21 cellular contexts compared by ENCODE assay signal in the genomic region with DNA sequence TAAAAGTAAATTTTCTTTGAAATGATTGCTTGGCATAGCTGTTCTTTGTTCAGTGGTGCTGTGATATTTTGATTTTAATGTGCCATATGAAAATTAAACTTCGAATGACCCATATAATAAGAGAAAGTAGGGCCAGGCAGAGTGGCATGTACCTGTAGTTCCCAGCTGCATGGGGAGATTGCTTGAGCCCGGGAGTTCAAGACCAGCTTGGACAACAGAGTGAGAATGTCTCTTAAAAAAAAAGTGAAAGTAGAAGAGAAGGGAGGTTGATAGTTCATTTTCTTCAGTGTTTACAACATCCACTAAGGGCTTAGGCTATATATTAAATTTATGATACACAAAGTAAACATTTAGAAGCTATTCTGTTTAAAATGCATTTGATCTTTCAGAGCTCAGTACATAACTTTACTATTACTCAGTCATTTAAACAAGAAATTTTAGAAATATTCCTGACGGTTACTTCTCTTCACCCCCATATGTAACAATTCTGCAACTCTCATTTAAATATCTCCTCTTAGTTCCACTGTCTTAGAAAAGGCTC. TPM values are rescaled to one million over a fixed set of nuclear protein-coding genes. Genes with fewer than 3 reads are reported as not detected.
DNase-seq lines count a peak whose midpoint lies in the region; ATAC-seq, FAIRE-seq and TF ChIP-seq lines count a peak whose summit lies in the region.
"Had no signal": no experiment of that assay in that cellular context is flagged by ENCODE, and none has a peak within 500 bp of the region (broad histone marks: within the 10 kb centered on the region; RNA-seq: fewer than 3 reads in every experiment).

No MANE protein-coding gene starts in this region.

- ATAC-seq in activated CD8-positive, alpha-beta T cell treated with anti-CD3 and anti-CD28 coated beads, Interleukin-2, amount 10 ng/mL, durations not matched to agents 7 days and 5 days, result no peak
- no peak for ATAC-seq in activated CD8-positive, alpha-beta T cell treated with anti-CD3 and anti-CD28 coated beads for 36 hours
- ATAC-seq in PC-3, result peak; percentile 68
- no peak for ATAC-seq in psoas muscle
- ATAC-seq in GM21367 (IDR thresholded peaks at IDR 0.05; ENCODE audit: unreplicated experiment), result no peak
- no peak for ATAC-seq in body of pancreas
- no peak for ATAC-seq in pancreas
- ATAC-seq: activated T-cell treated with anti-CD3 and anti-CD28 coated beads, Interleukin-2, amount 50 U/mL, for 4 hours had no signal

- CTCF ChIA-PET in activated CD8-positive, alpha-beta T cell treated with anti-CD3 and anti-CD28 coated beads, Interleukin-2, amount 10 ng/mL, durations not matched to agents 7 days and 5 days (lab: Charles Lee), result interaction anchor here (1.1 to 1.9 kb wide), 5 partner anchors 9 to 281 kb away, joined by 3 to 10 read pairs (median 4); partner anchors contain the start of gene RFC3
- CTCF ChIA-PET in activated CD8-positive, alpha-beta T cell treated with anti-CD3 and anti-CD28 coated beads for 36 hours (lab: Charles Lee), result interaction anchor here (0.7 to 2.1 kb wide), 7 partner anchors 8 to 59 kb away, joined by 3 to 6 read pairs (median 4); no protein-coding TSS in a partner anchor
- CTCF ChIA-PET in PC-3 (lab: Charles Lee), result interaction anchor here (0.5 to 1.0 kb wide), 5 partner anchors 134 to 1067 kb away, joined by 3 to 8 read pairs (median 3); no protein-coding TSS in a partner anchor

- H3K9me3 Mint-ChIP-seq in activated CD8-positive, alpha-beta T cell treated with anti-CD3 and anti-CD28 coated beads, Interleukin-2, amount 10 ng/mL, durations not matched to agents 7 days and 5 days (ENCODE audit: insufficient read depth), result no peaks in the 10 kb centered on the region
- no peaks in the 10 kb centered on the region for H3K9me3 Mint-ChIP-seq in activated CD8-positive, alpha-beta T cell treated with anti-CD3 and anti-CD28 coated beads for 36 hours
- H3K9me3 Mint-ChIP-seq: activated naive CD4-positive, alpha-beta T cell treated with anti-CD3 and anti-CD28 coated beads, Interleukin-2, amount 50 U/mL, for 72 hours; activated T-cell treated with anti-CD3 and anti-CD28 coated beads, Interleukin-2, amount 50 U/mL, for 4 hours; WTC11 had no signal

- H3K27ac ChIP-seq in PC-3 (ENCODE audit: low read length) (no peak overlapping the region), psoas muscle (no peak overlapping the region), body of pancreas (no peak overlapping the region), pancreas (no peak overlapping the region)
- H3K27ac ChIP-seq: BLaER1 treated with 17β-estradiol and CSF1 and Interleukin-3, amounts not matched to agents 10 nM and 100 nM; brain microvascular endothelial cell; colonic mucosa; vagina had no signal

- peaks cover 4% of the 10 kb centered on the region for H3K4me1 Mint-ChIP-seq in activated CD8-positive, alpha-beta T cell treated with anti-CD3 and anti-CD28 coated beads, Interleukin-2, amount 10 ng/mL, durations not matched to agents 7 days and 5 days (ENCODE audit: low read depth)
- H3K4me1 Mint-ChIP-seq in activated CD8-positive, alpha-beta T cell treated with anti-CD3 and anti-CD28 coated beads for 36 hours (ENCODE audit: low read depth), result no peaks in the 10 kb centered on the region

- no peak overlapping the region for H3K27ac Mint-ChIP-seq in activated CD8-positive, alpha-beta T cell treated with anti-CD3 and anti-CD28 coated beads, Interleukin-2, amount 10 ng/mL, durations not matched to agents 7 days and 5 days
- H3K27ac Mint-ChIP-seq in activated CD8-positive, alpha-beta T cell treated with anti-CD3 and anti-CD28 coated beads for 36 hours, result no peak overlapping the region
- H3K27ac Mint-ChIP-seq: activated naive CD4-positive, alpha-beta T cell treated with anti-CD3 and anti-CD28 coated beads, Interleukin-2, amount 50 U/mL, for 72 hours had no signal

- no peak for DNase-seq in activated CD8-positive, alpha-beta T cell treated with anti-CD3 and anti-CD28 coated beads, Interleukin-2, amount 10 ng/mL, durations not matched to agents 7 days and 5 days
- DNase-seq in activated CD8-positive, alpha-beta T cell treated with anti-CD3 and anti-CD28 coated beads for 36 hours, result no peak
- no peak for DNase-seq in PC-3
- DNase-seq in fibroblast of peridontal ligament (ENCODE audit: extremely low read depth), result peak; percentile 17
- DNase-seq in psoas muscle, result no peak
- no peak for DNase-seq in body of pancreas
- no peak for DNase-seq in pancreas
- DNase-seq: activated T-cell treated with anti-CD3 and anti-CD28 coated beads, Interleukin-2, amount 50 U/mL, for 4 hours; Calu3; colonic mucosa; MM.1S; NCI-H748 treated with DMSO at 0.1 percent for 48 hours; occipital lobe; stimulated activated CD4-positive, alpha-beta T cell treated with anti-CD3 and anti-CD28 coated beads, Interleukin-15, amount 100 ng/mL, for 24 hours had no signal

- peaks cover 14% of the 10 kb centered on the region for H3K27me3 Mint-ChIP-seq in activated CD8-positive, alpha-beta T cell treated with anti-CD3 and anti-CD28 coated beads, Interleukin-2, amount 10 ng/mL, durations not matched to agents 7 days and 5 days (ENCODE audit: low read depth)
- H3K27me3 Mint-ChIP-seq in activated CD8-positive, alpha-beta T cell treated with anti-CD3 and anti-CD28 coated beads for 36 hours, result peaks cover 2% of the 10 kb centered on the region

- BruUV-seq in PC-3 (replicated peaks; lab: Mats Ljungman, UMichigan), result no TSS peak

- peak overlapping the region; percentile 62 for H3K4me2 ChIP-seq in PC-3 (ENCODE audit: low read length)

- no peaks in the 10 kb centered on the region for H3K9me3 ChIP-seq in PC-3 (ENCODE audit: low read length)
- no peaks in the 10 kb centered on the region for H3K9me3 ChIP-seq in psoas muscle
- H3K9me3 ChIP-seq in body of pancreas, result no peaks in the 10 kb centered on the region
- H3K9me3 ChIP-seq in pancreas, result no peaks in the 10 kb centered on the region
- H3K9me3 ChIP-seq: BLaER1 treated with 17β-estradiol and CSF1 and Interleukin-3, amounts not matched to agents 10 nM and 100 nM; colonic mucosa; vagina had no signal

- no peaks in the 10 kb centered on the region for H4K20me1 ChIP-seq in PC-3 (ENCODE audit: low read length)
- H4K20me1 ChIP-seq: BLaER1 treated with 17β-estradiol and CSF1 and Interleukin-3, amounts not matched to agents 10 nM and 100 nM had no signal

- POLR2A ChIA-PET in activated CD8-positive, alpha-beta T cell treated with anti-CD3 and anti-CD28 coated beads, Interleukin-2, amount 10 ng/mL, durations not matched to agents 7 days and 5 days (lab: Charles Lee), result no interaction called here
- POLR2A ChIA-PET in activated CD8-positive, alpha-beta T cell treated with anti-CD3 and anti-CD28 coated beads for 36 hours (lab: Charles Lee), result no interaction called here
- POLR2A ChIA-PET in PC-3 (lab: Charles Lee; ENCODE audit: unreplicated experiment), result no interaction called here

- H3K4me1 ChIP-seq in PC-3 (ENCODE audit: insufficient read depth, low read length) (peaks cover 19% of the 10 kb centered on the region), psoas muscle (peaks cover 8% of the 10 kb centered on the region), body of pancreas (peaks cover 21% of the 10 kb centered on the region), pancreas (no peaks in the 10 kb centered on the region)
- H3K4me1 ChIP-seq: colonic mucosa, vagina had no signal

- H3K9ac ChIP-seq in PC-3 (ENCODE audit: low read length), result no peak overlapping the region

- peak overlapping the region; percentile 13 for H3K4me3 Mint-ChIP-seq in activated CD8-positive, alpha-beta T cell treated with anti-CD3 and anti-CD28 coated beads, Interleukin-2, amount 10 ng/mL, durations not matched to agents 7 days and 5 days
- H3K4me3 Mint-ChIP-seq in activated CD8-positive, alpha-beta T cell treated with anti-CD3 and anti-CD28 coated beads for 36 hours, result no peak overlapping the region
- H3K4me3 Mint-ChIP-seq: activated T-cell treated with anti-CD3 and anti-CD28 coated beads, Interleukin-2, amount 50 U/mL, for 4 hours; WTC11 had no signal

- no peaks in the 10 kb centered on the region for H3K27me3 ChIP-seq in PC-3 (ENCODE audit: low read length)
- H3K27me3 ChIP-seq in psoas muscle (ENCODE audit: insufficient read depth in 3 of 3, low read length in 2 of 3), result no peaks in the 10 kb centered on the region
- H3K27me3 ChIP-seq in body of pancreas, result no peaks in the 10 kb centered on the region
- H3K27me3 ChIP-seq in pancreas, result no peaks in the 10 kb centered on the region
- H3K27me3 ChIP-seq: BLaER1 treated with 17β-estradiol and CSF1 and Interleukin-3, amounts not matched to agents 10 nM and 100 nM; brain microvascular endothelial cell; colonic mucosa; vagina had no signal

- TF ChIP-seq CTCF in activated CD8-positive, alpha-beta T cell treated with anti-CD3 and anti-CD28 coated beads for 36 hours (IDR thresholded peaks at IDR 0.05), result no peak
- TF ChIP-seq CTCF in PC-3 (conservative IDR thresholded peaks at IDR 0.05; ENCODE audit: low read depth, low read length), result no peak
- no peak for TF ChIP-seq CTCF in psoas muscle (IDR thresholded peaks at IDR 0.05)
- TF ChIP-seq CTCF in body of pancreas (IDR thresholded peaks at IDR 0.05), result no peak
- TF ChIP-seq CTCF in pancreas (IDR thresholded peaks at IDR 0.05), result no peak

- no peaks in the 10 kb centered on the region for H3K79me2 ChIP-seq in PC-3 (ENCODE audit: low read length)

- H3F3A ChIP-seq in PC-3 (ENCODE audit: low read length, unreplicated experiment), result no peaks in the 10 kb centered on the region

- no peak for FAIRE-seq in pancreas (lab: Jason Lieb, UNC)

- H3K9me2 ChIP-seq in PC-3 (replicated peaks; ENCODE audit: low read length), result no peaks in the 10 kb centered on the region

- H3K4me3 ChIP-seq in PC-3 (ENCODE audit: low read length), result peak overlapping the region; percentile 29; the same call in 1 of the 2 replicates
- H3K4me3 ChIP-seq in psoas muscle, result peak overlapping the region; percentile 16
- H3K4me3 ChIP-seq in body of pancreas, result no peak overlapping the region
- no peak overlapping the region for H3K4me3 ChIP-seq in pancreas
- H3K4me3 ChIP-seq: BLaER1 treated with 17β-estradiol and CSF1 and Interleukin-3, amounts not matched to agents 10 nM and 100 nM; colonic mucosa; lung; vagina had no signal

- TF ChIP-seq POLR2A in body of pancreas (IDR thresholded peaks at IDR 0.05), result no peak

- intact Hi-C loops in activated CD8-positive, alpha-beta T cell treated with anti-CD3 and anti-CD28 coated beads for 36 hours (cut with micrococcal nuclease), result no loop called here
- intact Hi-C loops in PC-3 (cut with micrococcal nuclease), result loop anchor here (1.0 to 5.0 kb wide), 3 partner anchors 177 to 1357 kb away; no protein-coding TSS in a partner anchor
- intact Hi-C loops in psoas muscle (cut with DNase I), result loop anchor here in 1 of 2 donors (2.0 kb wide), 1 partner anchor 276 kb away; no protein-coding TSS in a partner anchor
- intact Hi-C loops in body of pancreas (cut with DNase I), result loop anchor here (10.0 kb wide), 1 partner anchor 1354 kb away; no protein-coding TSS in a partner anchor
- intact Hi-C loops in pancreas (cut with DNase I), result no loop called here

- peak overlapping the region; percentile 11; the same call in 1 of the 2 replicates for H2AFZ ChIP-seq in PC-3 (ENCODE audit: low read length)

- 29 to 34% (median 29%) methylated on average over 3 of the region's 3 CpGs for WGBS in psoas muscle, 3 donors
- 28 to 31% methylated on average over 3 of the region's 3 CpGs for WGBS in body of pancreas, 2 donors
- WGBS in pancreas, 2 donors, result 29 to 33% methylated on average over 3 of the region's 3 CpGs

- no peaks in the 10 kb centered on the region for H3K36me3 Mint-ChIP-seq in activated CD8-positive, alpha-beta T cell treated with anti-CD3 and anti-CD28 coated beads, Interleukin-2, amount 10 ng/mL, durations not matched to agents 7 days and 5 days (ENCODE audit: low read depth)
- no peaks in the 10 kb centered on the region for H3K36me3 Mint-ChIP-seq in activated CD8-positive, alpha-beta T cell treated with anti-CD3 and anti-CD28 coated beads for 36 hours (ENCODE audit: low read depth)
- H3K36me3 Mint-ChIP-seq: activated naive CD4-positive, alpha-beta T cell treated with anti-CD3 and anti-CD28 coated beads, Interleukin-2, amount 50 U/mL, for 72 hours; WTC11 had no signal

- H3K36me3 ChIP-seq in PC-3 (ENCODE audit: low read depth, low read length) (no peaks in the 10 kb centered on the region), psoas muscle (ENCODE audit: insufficient read depth in 1 of 2, low read depth in 1 of 2) (no peaks in the 10 kb centered on the region), body of pancreas (replicated peaks in 1 of 2; ENCODE audit: insufficient read depth in 1 of 2, low read depth in 2 of 2) (no peaks in the 10 kb centered on the region), pancreas (no peaks in the 10 kb centered on the region)
- H3K36me3 ChIP-seq: BLaER1 treated with 17β-estradiol and CSF1 and Interleukin-3, amounts not matched to agents 10 nM and 100 nM; brain microvascular endothelial cell; colonic mucosa; vagina had no signal

RNA-seq across cellular contexts. Expression of gene RFC3, which starts 17.2 kb away (rescaled TPM):
- 10 to 100 TPM; 43.2 to 44.3 TPM for total RNA-seq in activated CD8-positive, alpha-beta T cell treated with anti-CD3 and anti-CD28 coated beads, Interleukin-2, amount 10 ng/mL, durations not matched to agents 7 days and 5 days
- total RNA-seq in activated CD8-positive, alpha-beta T cell treated with anti-CD3 and anti-CD28 coated beads for 36 hours, result 10 to 100 TPM; 60.0 to 63.0 TPM
- total RNA-seq in PC-3 (2014; rRNA removed) (30.3 and 32.2 TPM in 2 replicates), psoas muscle (1 to 10 TPM; 2.1 to 2.9 (median 2.6) TPM), body of pancreas (10 to 100 TPM in 1 of 2 donors, 1 to 10 TPM in 1; 8.0 to 10.9 TPM), pancreas (1 to 10 TPM; 2.4 to 4.0 (median 2.9) TPM)
- polyA plus RNA-seq in psoas muscle (1 to 10 TPM; 1.6 to 3.8 (median 3.3) TPM), pancreas (1 to 10 TPM; 1.4 to 5.7 TPM)

Comparison
In these comparisons a context has a peak if more than half of its experiments do, and no peak if none do; other contexts are left out.
1. H3K4me3 ChIP-seq: peak in PC-3 (single experiment) and psoas muscle (single experiment); none in body of pancreas (0 of 2) and pancreas (0 of 4).
2. intact Hi-C loops: an anchor here in PC-3 (1.0 to 5.0 kb wide) and body of pancreas (10.0 kb wide); none called in activated CD8-positive, alpha-beta T cell treated with anti-CD3 and anti-CD28 coated beads for 36 hours and pancreas.